In the genomic region with DNA sequence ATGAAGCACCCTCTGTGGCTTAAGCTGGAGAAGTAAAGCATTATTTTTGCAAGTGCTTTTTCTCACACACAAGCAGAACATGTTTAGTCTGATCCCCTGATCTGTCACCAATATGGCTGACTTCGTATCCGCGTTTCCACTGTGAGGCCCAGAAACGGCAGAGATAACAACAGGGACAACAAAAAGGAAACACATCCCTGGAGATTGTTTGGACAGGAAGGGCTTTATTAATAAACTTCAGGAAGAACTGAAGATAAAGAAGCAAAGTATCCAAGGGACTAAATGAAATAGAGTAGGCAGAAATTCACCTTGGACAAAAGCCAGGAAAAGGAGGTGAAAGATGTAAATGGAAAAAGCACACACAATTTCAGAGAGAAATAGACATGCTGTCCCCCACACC, we compare ENCODE assay signal across 19 cellular contexts.
"Had no signal": no experiment of that assay in that cellular context is flagged by ENCODE, and none has a peak within 500 bp of the region (broad histone marks: within the 10 kb centered on the region; RNA-seq: fewer than 3 reads in every experiment).

No MANE protein-coding gene starts in this region.

- H3K4me3 ChIP-seq: prostate gland, upper lobe of right lung had no signal

- H3K27ac ChIP-seq: prostate gland, upper lobe of right lung, WERI-Rb-1 had no signal

- H3K36me3 ChIP-seq: prostate gland had no signal

- H3K4me1 ChIP-seq: prostate gland, upper lobe of right lung had no signal

- H3K27me3 ChIP-seq: upper lobe of right lung had no signal

- ATAC-seq: activated naive CD8-positive, alpha-beta T cell treated with anti-CD3 and anti-CD28 coated beads, Interleukin-2, amount 50 U/mL, for 24 hours; sciatic nerve; upper lobe of right lung had no signal

- DNase-seq: activated CD4-positive, alpha-beta T cell treated with anti-CD3 and anti-CD28 coated beads for 1 hour; activated CD8-positive, alpha-beta memory T cell treated with anti-CD3 and anti-CD28 coated beads for 24 hours; activated CD8-positive, alpha-beta memory T cell treated with anti-CD3 and anti-CD28 coated beads, Interleukin-2, amount 50 U/mL, for 48 hours; activated effector memory CD4-positive, alpha-beta T cell treated with Interleukin-2 at 50 U/mL for 16 hours; activated naive CD4-positive, alpha-beta T cell treated with anti-CD3 and anti-CD28 coated beads, Interleukin-2, amount 10 ng/mL, durations not matched to agents 7 days and 5 days; activated naive CD8-positive, alpha-beta T cell treated with anti-CD3 and anti-CD28 coated beads, Interleukin-2, amount 50 U/mL, for 24 hours; activated T-cell treated with anti-CD3 and anti-CD28 coated beads, Interleukin-2, amount 50 U/mL, for 48 hours; anterior cingulate cortex; cortex of kidney; effector CD8-positive, alpha-beta T cell; foreskin fibroblast; kidney glomerular epithelial cell; stimulated activated naive CD4-positive, alpha-beta T cell; SW 1271; T-helper 2 cell; upper lobe of right lung; WERI-Rb-1 had no signal

- H3K9me3 ChIP-seq: prostate gland, upper lobe of right lung had no signal
